In genomic region chr13:98188544-98189166, GRCh38 we compare ENCODE assay signal across 1 cellular context.
TF ChIP-seq lines count a peak whose summit lies in the region.

No MANE protein-coding gene starts in this region.

TF ChIP-seq in GM23338, 12 proteins besides CTCF, POLR2A, EP300 and RAD21 (continued from another document):
- TF ChIP-seq, protein P1, sequence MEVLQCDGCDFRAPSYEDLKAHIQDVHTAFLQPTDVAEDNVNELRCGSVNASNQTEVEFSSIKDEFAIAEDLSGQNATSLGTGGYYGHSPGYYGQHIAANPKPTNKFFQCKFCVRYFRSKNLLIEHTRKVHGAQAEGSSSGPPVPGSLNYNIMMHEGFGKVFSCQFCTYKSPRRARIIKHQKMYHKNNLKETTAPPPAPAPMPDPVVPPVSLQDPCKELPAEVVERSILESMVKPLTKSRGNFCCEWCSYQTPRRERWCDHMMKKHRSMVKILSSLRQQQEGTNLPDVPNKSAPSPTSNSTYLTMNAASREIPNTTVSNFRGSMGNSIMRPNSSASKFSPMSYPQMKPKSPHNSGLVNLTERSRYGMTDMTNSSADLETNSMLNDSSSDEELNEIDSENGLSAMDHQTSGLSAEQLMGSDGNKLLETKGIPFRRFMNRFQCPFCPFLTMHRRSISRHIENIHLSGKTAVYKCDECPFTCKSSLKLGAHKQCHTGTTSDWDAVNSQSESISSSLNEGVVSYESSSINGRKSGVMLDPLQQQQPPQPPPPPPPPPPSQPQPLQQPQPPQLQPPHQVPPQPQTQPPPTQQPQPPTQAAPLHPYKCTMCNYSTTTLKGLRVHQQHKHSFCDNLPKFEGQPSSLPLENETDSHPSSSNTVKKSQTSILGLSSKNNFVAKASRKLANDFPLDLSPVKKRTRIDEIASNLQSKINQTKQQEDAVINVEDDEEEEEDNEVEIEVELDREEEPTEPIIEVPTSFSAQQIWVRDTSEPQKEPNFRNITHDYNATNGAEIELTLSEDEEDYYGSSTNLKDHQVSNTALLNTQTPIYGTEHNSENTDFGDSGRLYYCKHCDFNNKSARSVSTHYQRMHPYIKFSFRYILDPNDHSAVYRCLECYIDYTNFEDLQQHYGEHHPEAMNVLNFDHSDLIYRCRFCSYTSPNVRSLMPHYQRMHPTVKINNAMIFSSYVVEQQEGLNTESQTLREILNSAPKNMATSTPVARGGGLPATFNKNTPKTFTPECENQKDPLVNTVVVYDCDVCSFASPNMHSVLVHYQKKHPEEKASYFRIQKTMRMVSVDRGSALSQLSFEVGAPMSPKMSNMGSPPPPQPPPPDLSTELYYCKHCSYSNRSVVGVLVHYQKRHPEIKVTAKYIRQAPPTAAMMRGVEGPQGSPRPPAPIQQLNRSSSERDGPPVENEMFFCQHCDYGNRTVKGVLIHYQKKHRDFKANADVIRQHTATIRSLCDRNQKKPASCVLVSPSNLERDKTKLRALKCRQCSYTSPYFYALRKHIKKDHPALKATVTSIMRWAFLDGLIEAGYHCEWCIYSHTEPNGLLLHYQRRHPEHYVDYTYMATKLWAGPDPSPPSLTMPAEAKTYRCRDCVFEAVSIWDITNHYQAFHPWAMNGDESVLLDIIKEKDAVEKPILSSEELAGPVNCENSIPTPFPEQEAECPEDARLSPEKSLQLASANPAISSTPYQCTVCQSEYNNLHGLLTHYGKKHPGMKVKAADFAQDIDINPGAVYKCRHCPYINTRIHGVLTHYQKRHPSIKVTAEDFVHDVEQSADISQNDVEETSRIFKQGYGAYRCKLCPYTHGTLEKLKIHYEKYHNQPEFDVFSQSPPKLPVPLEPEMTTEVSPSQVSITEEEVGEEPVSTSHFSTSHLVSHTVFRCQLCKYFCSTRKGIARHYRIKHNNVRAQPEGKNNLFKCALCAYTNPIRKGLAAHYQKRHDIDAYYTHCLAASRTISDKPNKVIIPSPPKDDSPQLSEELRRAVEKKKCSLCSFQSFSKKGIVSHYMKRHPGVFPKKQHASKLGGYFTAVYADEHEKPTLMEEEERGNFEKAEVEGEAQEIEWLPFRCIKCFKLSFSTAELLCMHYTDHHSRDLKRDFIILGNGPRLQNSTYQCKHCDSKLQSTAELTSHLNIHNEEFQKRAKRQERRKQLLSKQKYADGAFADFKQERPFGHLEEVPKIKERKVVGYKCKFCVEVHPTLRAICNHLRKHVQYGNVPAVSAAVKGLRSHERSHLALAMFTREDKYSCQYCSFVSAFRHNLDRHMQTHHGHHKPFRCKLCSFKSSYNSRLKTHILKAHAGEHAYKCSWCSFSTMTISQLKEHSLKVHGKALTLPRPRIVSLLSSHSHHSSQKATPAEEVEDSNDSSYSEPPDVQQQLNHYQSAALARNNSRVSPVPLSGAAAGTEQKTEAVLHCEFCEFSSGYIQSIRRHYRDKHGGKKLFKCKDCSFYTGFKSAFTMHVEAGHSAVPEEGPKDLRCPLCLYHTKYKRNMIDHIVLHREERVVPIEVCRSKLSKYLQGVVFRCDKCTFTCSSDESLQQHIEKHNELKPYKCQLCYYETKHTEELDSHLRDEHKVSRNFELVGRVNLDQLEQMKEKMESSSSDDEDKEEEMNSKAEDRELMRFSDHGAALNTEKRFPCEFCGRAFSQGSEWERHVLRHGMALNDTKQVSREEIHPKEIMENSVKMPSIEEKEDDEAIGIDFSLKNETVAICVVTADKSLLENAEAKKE (CRISPR knock-in tag; IDR thresholded peaks at IDR 0.05): no peak
- TF ChIP-seq EZH2phosphoT487 (IDR thresholded peaks at IDR 0.05; ENCODE audit: unreplicated experiment) (no peak), REST (IDR thresholded peaks at IDR 0.05; ENCODE audit: unreplicated experiment) (no peak), NANOG (IDR thresholded peaks at IDR 0.05; ENCODE audit: borderline replicate concordance) (no peak)
